ENCODE assay signal across 26 cellular contexts in genomic region chr10:102557569-102557968, GRCh38.
"Had no signal": no experiment of that assay in that cellular context is flagged by ENCODE, and none has a peak within 500 bp of the region (broad histone marks: within the 10 kb centered on the region; RNA-seq: fewer than 3 reads in every experiment).

No MANE protein-coding gene starts in this region.

- H3K9ac ChIP-seq: neural progenitor cell, parathyroid adenoma had no signal

- H3K4me2 ChIP-seq: neural progenitor cell had no signal

- H3K27me3 Mint-ChIP-seq: effector memory CD8-positive, alpha-beta T cell; naive thymus-derived CD4-positive, alpha-beta T cell; stimulated activated memory B cell treated with anti-CD40 and anti-IgM and Interleukin-4, amounts not matched to agents 10 μg/mL and 1 μg/mL and 100 μg/mL, for 72 hours; type B pancreatic cell had no signal

- H2AFZ ChIP-seq: neural progenitor cell, parathyroid adenoma had no signal

- H3K9me3 Mint-ChIP-seq: effector memory CD8-positive, alpha-beta T cell; naive thymus-derived CD4-positive, alpha-beta T cell; nephron; neural progenitor cell; stimulated activated memory B cell treated with anti-CD40 and anti-IgM and Interleukin-4, amounts not matched to agents 10 μg/mL and 1 μg/mL and 100 μg/mL, for 72 hours; type B pancreatic cell had no signal

- ATAC-seq: effector memory CD8-positive, alpha-beta T cell; left lung; naive thymus-derived CD4-positive, alpha-beta T cell; stimulated activated memory B cell treated with anti-CD40 and anti-IgM and Interleukin-4, amounts not matched to agents 10 μg/mL and 1 μg/mL and 100 μg/mL, for 72 hours; stimulated activated naive CD8-positive, alpha-beta T cell treated with anti-CD3 and anti-CD28 coated beads, Interleukin-15, Interleukin-2, amounts not matched to agents 100 U/mL and 50 U/mL, for 24 hours had no signal

- H3K27me3 ChIP-seq: esophagus squamous epithelium, left lung, neural progenitor cell, right atrium auricular region, sigmoid colon, testis, tibial artery had no signal

- H3K4me3 Mint-ChIP-seq: effector memory CD8-positive, alpha-beta T cell; naive thymus-derived CD4-positive, alpha-beta T cell; nephron; neural progenitor cell; stimulated activated memory B cell treated with anti-CD40 and anti-IgM and Interleukin-4, amounts not matched to agents 10 μg/mL and 1 μg/mL and 100 μg/mL, for 72 hours; type B pancreatic cell had no signal

- H3K36me3 ChIP-seq: neural progenitor cell, prostate gland, right atrium auricular region, sigmoid colon, tibial artery had no signal

- H3K27ac Mint-ChIP-seq: naive thymus-derived CD4-positive, alpha-beta T cell; nephron; neural progenitor cell; stimulated activated memory B cell treated with anti-CD40 and anti-IgM and Interleukin-4, amounts not matched to agents 10 μg/mL and 1 μg/mL and 100 μg/mL, for 72 hours; type B pancreatic cell had no signal

- H3K4me1 ChIP-seq: left lung, neural progenitor cell, parathyroid adenoma, prostate gland, testis had no signal

- DNase-seq: effector memory CD8-positive, alpha-beta T cell; erythroblast; esophagus squamous epithelium; foreskin melanocyte; head of caudate nucleus; kidney; left lung; mesendoderm; midbrain; naive thymus-derived CD4-positive, alpha-beta T cell; sigmoid colon; stimulated activated CD4-positive, alpha-beta T cell treated with anti-CD3 and anti-CD28 coated beads, Interleukin-4, amount 100 ng/mL, for 4 hours; stimulated activated naive CD8-positive, alpha-beta T cell treated with anti-CD3 and anti-CD28 coated beads, Interleukin-15, Interleukin-2, amounts not matched to agents 100 U/mL and 50 U/mL, for 24 hours; substantia nigra; testis; tibial artery had no signal

- FAIRE-seq: endometrium, kidney, urothelium cell line had no signal

- H3K9me3 ChIP-seq: esophagus squamous epithelium, left lung, prostate gland, right atrium auricular region, sigmoid colon, testis, tibial artery had no signal

- H3K4me3 ChIP-seq: coronary artery, esophagus squamous epithelium, left lung, neural progenitor cell, prostate gland, right atrium auricular region, sigmoid colon, testis, tibial artery had no signal

- H3K27ac ChIP-seq: coronary artery, esophagus squamous epithelium, left lung, neural progenitor cell, parathyroid adenoma, prostate gland, right atrium auricular region, sigmoid colon, testis, tibial artery had no signal

- H3K4me1 Mint-ChIP-seq: stimulated activated memory B cell treated with anti-CD40 and anti-IgM and Interleukin-4, amounts not matched to agents 10 μg/mL and 1 μg/mL and 100 μg/mL, for 72 hours had no signal
